ENCODE assay signal across 20 cellular contexts in genomic region chr1:10773851-10774614, GRCh38. TPM values are rescaled to one million over a fixed set of nuclear protein-coding genes. Genes with fewer than 3 reads are reported as not detected.
DNase-seq lines count a peak whose midpoint lies in the region; ATAC-seq and TF ChIP-seq lines count a peak whose summit lies in the region.
"Had no signal": no experiment of that assay in that cellular context is flagged by ENCODE, and none has a peak within 500 bp of the region (broad histone marks: within the 10 kb centered on the region; RNA-seq: fewer than 3 reads in every experiment).

No MANE protein-coding gene starts in this region.

- no peak overlapping the region for H3K4ac ChIP-seq in mesenchymal stem cell (ENCODE audit: low read depth in 1 of 2, low read length in 2 of 2)

- H3K9ac ChIP-seq in mesenchymal stem cell (ENCODE audit: low read length): no peak overlapping the region

- H3K36me3 ChIP-seq in gastrocnemius medialis (no peaks in the 10 kb centered on the region), mesenchymal stem cell (ENCODE audit: control insufficient read depth in 1 of 2, insufficient read depth in 2 of 2, low read depth in 1 of 2, low read length in 2 of 2) (no peaks in the 10 kb centered on the region)
- no peaks in the 10 kb centered on the region for H3K36me3 ChIP-seq in CD8-positive, alpha-beta memory T cell (ENCODE audit: insufficient read depth, low read length)
- H3K36me3 ChIP-seq: Peyer's patch had no signal

- ATAC-seq in left lobe of liver (peak; percentile 83), gastrocnemius medialis (no peak)
- ATAC-seq: HCT116 had no signal

- H4K91ac ChIP-seq in mesenchymal stem cell (ENCODE audit: low read length): no peak overlapping the region

- TF ChIP-seq CTCF in 22Rv1 (IDR thresholded peaks at IDR 0.05): no peak
- no peak for TF ChIP-seq CTCF in chondrocyte (IDR thresholded peaks at IDR 0.05)
- no peak for TF ChIP-seq CTCF in gastrocnemius medialis (IDR thresholded peaks at IDR 0.05 in 4 of 5, conservative IDR thresholded peaks at IDR 0.05 in 1 of 5)

- no peak overlapping the region for H4K8ac ChIP-seq in mesenchymal stem cell (ENCODE audit: low read length)

- no peak overlapping the region for H2BK5ac ChIP-seq in mesenchymal stem cell (ENCODE audit: low read depth, low read length, poor library complexity, severe bottlenecking)

- no peaks in the 10 kb centered on the region for H3K79me1 ChIP-seq in mesenchymal stem cell (replicated peaks; ENCODE audit: low read length, poor library complexity, severe bottlenecking)

- H3K9me3 Mint-ChIP-seq in chondrocyte (ENCODE audit: low read depth): no peaks in the 10 kb centered on the region
- no peaks in the 10 kb centered on the region for H3K9me3 Mint-ChIP-seq in CD8-positive, alpha-beta memory T cell
- H3K9me3 Mint-ChIP-seq: CD4-positive, alpha-beta memory T cell had no signal

- TF ChIP-seq POLR2A in gastrocnemius medialis (IDR thresholded peaks at IDR 0.05): no peak

- H3K27ac ChIP-seq in 22Rv1: peak overlapping the region; percentile 17; the same call in 1 of the 2 replicates
- H3K27ac ChIP-seq in gastrocnemius medialis: peak overlapping the region; percentile 4 to 54 (median 44)
- H3K27ac ChIP-seq in CD8-positive, alpha-beta memory T cell (ENCODE audit: low read depth, low read length): no peak overlapping the region
- H3K27ac ChIP-seq in mesenchymal stem cell (ENCODE audit: low read length, poor library complexity, severe bottlenecking): no peak overlapping the region
- H3K27ac ChIP-seq: Peyer's patch had no signal

- H3K36me3 Mint-ChIP-seq in chondrocyte (ENCODE audit: low read depth): no peaks in the 10 kb centered on the region
- no peaks in the 10 kb centered on the region for H3K36me3 Mint-ChIP-seq in CD8-positive, alpha-beta memory T cell
- H3K36me3 Mint-ChIP-seq: CD4-positive, alpha-beta memory T cell had no signal

- H3K4me3 ChIP-seq in gastrocnemius medialis (no peak overlapping the region), mesenchymal stem cell (ENCODE audit: insufficient read depth in 1 of 2, low read depth in 1 of 2, low read length in 2 of 2) (no peak overlapping the region)
- no peak overlapping the region for H3K4me3 ChIP-seq in CD8-positive, alpha-beta memory T cell (ENCODE audit: low read length)
- H3K4me3 ChIP-seq: Peyer's patch had no signal

- POLR2A ChIA-PET in CD8-positive, alpha-beta memory T cell (lab: Charles Lee): no interaction called here

- intact Hi-C loops in gastrocnemius medialis (cut with DNase I; ENCODE audit: low total_unique reads): no loop called here

- H2BK15ac ChIP-seq in mesenchymal stem cell (ENCODE audit: low read depth, poor library complexity, severe bottlenecking): no peak overlapping the region

- 88% methylated on average over 16 of the region's 17 CpGs for WGBS in mesenchymal stem cell

- no peak overlapping the region for H2AK5ac ChIP-seq in mesenchymal stem cell (ENCODE audit: low read length, severe bottlenecking)

- CTCF ChIA-PET in CD8-positive, alpha-beta memory T cell (lab: Charles Lee): no interaction called here

- H2BK12ac ChIP-seq in mesenchymal stem cell (ENCODE audit: low read length in 2 of 2): no peak overlapping the region

- H3K27ac Mint-ChIP-seq in chondrocyte (ENCODE audit: unreplicated experiment): no peak overlapping the region
- no peak overlapping the region for H3K27ac Mint-ChIP-seq in CD8-positive, alpha-beta memory T cell
- H3K27ac Mint-ChIP-seq: B cell; CD4-positive, alpha-beta memory T cell had no signal

- peaks cover 53 to 68% of the 10 kb centered on the region in 2 donors for H3K4me1 ChIP-seq in gastrocnemius medialis
- H3K4me1 ChIP-seq in CD8-positive, alpha-beta memory T cell (ENCODE audit: insufficient read depth, low read length): no peaks in the 10 kb centered on the region
- H3K4me1 ChIP-seq in mesenchymal stem cell (ENCODE audit: control insufficient read depth, insufficient read depth, low read depth, low read length): no peaks in the 10 kb centered on the region

- no peak overlapping the region for H3K18ac ChIP-seq in mesenchymal stem cell (ENCODE audit: low read depth in 1 of 2, low read length in 2 of 2)

- no peak overlapping the region for H3K14ac ChIP-seq in mesenchymal stem cell (ENCODE audit: low read length in 2 of 2)

- peaks cover 37% of the 10 kb centered on the region for H3K27me3 Mint-ChIP-seq in chondrocyte (ENCODE audit: low read depth)
- H3K27me3 Mint-ChIP-seq in CD8-positive, alpha-beta memory T cell: peaks cover 3 to 9% of the 10 kb centered on the region in 2 donors

- no peak overlapping the region for H3K23ac ChIP-seq in mesenchymal stem cell (ENCODE audit: low read length in 2 of 2)

- DNase-seq in chondrocyte (ENCODE audit: low spot score): peak; percentile 34
- no peak for DNase-seq in left lobe of liver (ENCODE audit: low spot score)
- no peak for DNase-seq in gastrocnemius medialis
- DNase-seq in HCEC 1CT: no peak
- no peak for DNase-seq in CD8-positive, alpha-beta memory T cell
- no peak for DNase-seq in mesenchymal stem cell
- DNase-seq in effector CD4-positive, alpha-beta T cell: no peak
- DNase-seq: ACHN; CD4-positive, alpha-beta memory T cell; DND-41; GDM1; IMR-90; NCI-H1930; NCI-H2171; NCI-H446 treated with DMSO at 0.1 percent for 48 hours; NCI-H748 treated with DMSO at 0.1 percent for 48 hours; Peyer's patch had no signal

- no peak overlapping the region for H3K4me3 Mint-ChIP-seq in chondrocyte (ENCODE audit: unreplicated experiment)
- no peak overlapping the region for H3K4me3 Mint-ChIP-seq in CD8-positive, alpha-beta memory T cell
- H3K4me3 Mint-ChIP-seq: B cell; CD4-positive, alpha-beta memory T cell had no signal

- H3K4me2 ChIP-seq in mesenchymal stem cell (ENCODE audit: low read length, poor library complexity, severe bottlenecking): no peak overlapping the region

- no peaks in the 10 kb centered on the region for H3K9me3 ChIP-seq in gastrocnemius medialis
- H3K9me3 ChIP-seq in CD8-positive, alpha-beta memory T cell (ENCODE audit: low read length): no peaks in the 10 kb centered on the region
- H3K9me3 ChIP-seq in mesenchymal stem cell (ENCODE audit: control insufficient read depth, low read length): no peaks in the 10 kb centered on the region
- H3K9me3 ChIP-seq: Peyer's patch had no signal

- in situ Hi-C loops in gastrocnemius medialis (cut with MboI; ENCODE audit: low sequenced_read_pairs in 4 of 4): no loop called here

- H2AFZ ChIP-seq in mesenchymal stem cell (ENCODE audit: low read depth, low read length): no peak overlapping the region

- H2BK120ac ChIP-seq in mesenchymal stem cell (ENCODE audit: low read depth, low read length): no peak overlapping the region

- H3K27me3 ChIP-seq in gastrocnemius medialis (no peaks in the 10 kb centered on the region), mesenchymal stem cell (ENCODE audit: control insufficient read depth in 1 of 2, insufficient read depth in 1 of 2, low read length in 2 of 2) (peaks cover 59 to 84% of the 10 kb centered on the region in 2 experiments)
- no peaks in the 10 kb centered on the region for H3K27me3 ChIP-seq in CD8-positive, alpha-beta memory T cell (ENCODE audit: insufficient read depth, low read length, poor library complexity, severe bottlenecking)
- H3K27me3 ChIP-seq: Peyer's patch had no signal

- no peaks in the 10 kb centered on the region for H3K4me1 Mint-ChIP-seq in chondrocyte (ENCODE audit: low read depth)
- H3K4me1 Mint-ChIP-seq in CD8-positive, alpha-beta memory T cell: no peaks in the 10 kb centered on the region
- H3K4me1 Mint-ChIP-seq: B cell; CD4-positive, alpha-beta memory T cell had no signal

RNA-seq across cellular contexts. Expression of gene CASZ1, which starts 22.4 kb away (rescaled TPM):
- 1.9 to 4.1 TPM (median 3.4 TPM) in 3 replicates for total RNA-seq in chondrocyte
- total RNA-seq in left lobe of liver: 4.8 TPM
- total RNA-seq in gastrocnemius medialis: 100 to 1,000 TPM in 1 of 4 donors, 10 to 100 TPM in 3; 19.1 to 121 (median 80.6) TPM
- total RNA-seq in CD8-positive, alpha-beta memory T cell: 10 to 100 TPM in 1 of 2 experiments, 1 to 10 TPM in 1; 9.9 to 10.5 TPM
- 2.2 TPM for polyA plus RNA-seq in CD8-positive, alpha-beta memory T cell
- 2.6 TPM for polyA plus RNA-seq in mesenchymal stem cell (2013, experiment 1 of 2)
- 4.0 TPM for polyA plus RNA-seq in mesenchymal stem cell (2013, experiment 2 of 2)

Comparison
In these comparisons a context has a peak if more than half of its experiments do, and no peak if none do; other contexts are left out.
1. H3K27ac ChIP-seq: peak in 22Rv1 (single experiment) and gastrocnemius medialis (4 of 4); none in CD8-positive, alpha-beta memory T cell (single experiment) and mesenchymal stem cell (single experiment).